In genomic region chr17:5130687-5131086, GRCh38 we compare ENCODE assay signal across 3 cellular contexts. TPM values are rescaled to one million over a fixed set of nuclear protein-coding genes. Genes with fewer than 3 reads are reported as not detected.
"Had no signal": no experiment of that assay in that cellular context is flagged by ENCODE, and none has a peak within 500 bp of the region (broad histone marks: within the 10 kb centered on the region; RNA-seq: fewer than 3 reads in every experiment).

No MANE protein-coding gene starts in this region.

RNA-seq across cellular contexts. Expression of gene USP6, which starts 14.9 kb away (rescaled TPM):
- total RNA-seq: SK-MEL-5 had no signal
- polyA plus RNA-seq: SK-N-SH had no signal

RNA-seq across cellular contexts. Expression of gene ZFP3, which starts 52.4 kb away (rescaled TPM):
- total RNA-seq: SK-MEL-5 had no signal
- polyA plus RNA-seq: K562 had no signal
